Comparison of ENCODE assay signal across 9 cellular contexts in genomic region chr13:24254151-24254810, GRCh38. TPM values are rescaled to one million over a fixed set of nuclear protein-coding genes. Genes with fewer than 3 reads are reported as not detected.
DNase-seq lines count a peak whose midpoint lies in the region; ATAC-seq lines count a peak whose summit lies in the region.
"Had no signal": no experiment of that assay in that cellular context is flagged by ENCODE, and none has a peak within 500 bp of the region (broad histone marks: within the 10 kb centered on the region; RNA-seq: fewer than 3 reads in every experiment).

No MANE protein-coding gene starts in this region.

- peak; percentile 55 for ATAC-seq in HG03175 (IDR thresholded peaks at IDR 0.05; ENCODE audit: unreplicated experiment)
- ATAC-seq in activated CD4-positive, alpha-beta T cell treated with anti-CD3 and anti-CD28 coated beads for 36 hours, result peak; percentile 61
- ATAC-seq in stimulated activated naive B cell treated with anti-CD40 and anti-IgM and Interleukin-4, amounts not matched to agents 10 μg/mL and 1 μg/mL and 100 μg/mL, for 72 hours (replicated peaks), result peak; percentile 51 to 90

- peaks cover 4% of the 10 kb centered on the region for H3K36me3 ChIP-seq in effector memory CD4-positive, alpha-beta T cell (ENCODE audit: control insufficient read depth, insufficient read depth, low read length)

- peak; percentile 76 for DNase-seq in activated CD4-positive, alpha-beta T cell treated with anti-CD3 and anti-CD28 coated beads for 36 hours
- DNase-seq in effector memory CD4-positive, alpha-beta T cell, result peak; percentile 63 to 71 (median 69)
- DNase-seq in stimulated activated naive B cell treated with anti-CD40 and anti-IgM and Interleukin-4, amounts not matched to agents 10 μg/mL and 1 μg/mL and 100 μg/mL, for 72 hours, result no peak
- DNase-seq in NCI-H524 treated with DMSO at 0.1 percent for 48 hours (lab: John Stamatoyannopoulos, UW) (no peak), NCI-H526 treated with DMSO at 0.1 percent for 48 hours (lab: John Stamatoyannopoulos, UW) (no peak), NCI-H82 (lab: John Stamatoyannopoulos, UW) (no peak), COR-L47 (lab: John Stamatoyannopoulos, UW) (no peak)

- H3K9me3 ChIP-seq in effector memory CD4-positive, alpha-beta T cell (ENCODE audit: control insufficient read depth, low read length), result no peaks in the 10 kb centered on the region

- no peaks in the 10 kb centered on the region for H3K9me3 Mint-ChIP-seq in activated CD4-positive, alpha-beta T cell treated with anti-CD3 and anti-CD28 coated beads for 36 hours (ENCODE audit: low read depth)
- H3K9me3 Mint-ChIP-seq in stimulated activated naive B cell treated with anti-CD40 and anti-IgM and Interleukin-4, amounts not matched to agents 10 μg/mL and 1 μg/mL and 100 μg/mL, for 72 hours, result no peaks in the 10 kb centered on the region

- peak overlapping the region; percentile 72 for H3K4me3 ChIP-seq in effector memory CD4-positive, alpha-beta T cell (ENCODE audit: insufficient read depth, low read depth, low read length, poor library complexity, severe bottlenecking)

- H3K27me3 ChIP-seq in effector memory CD4-positive, alpha-beta T cell (replicated peaks; ENCODE audit: control insufficient read depth, insufficient read depth, low read length, poor library complexity, severe bottlenecking), result no peaks in the 10 kb centered on the region

- H3K27ac ChIP-seq in effector memory CD4-positive, alpha-beta T cell (ENCODE audit: insufficient read depth, low read length, poor library complexity, severe bottlenecking), result peak overlapping the region; percentile 94

- H3K36me3 Mint-ChIP-seq in activated CD4-positive, alpha-beta T cell treated with anti-CD3 and anti-CD28 coated beads for 36 hours (ENCODE audit: low read depth), result peaks cover 64% of the 10 kb centered on the region
- peaks cover 0 to 4% of the 10 kb centered on the region in 2 donors for H3K36me3 Mint-ChIP-seq in stimulated activated naive B cell treated with anti-CD40 and anti-IgM and Interleukin-4, amounts not matched to agents 10 μg/mL and 1 μg/mL and 100 μg/mL, for 72 hours

- intact Hi-C loops in activated CD4-positive, alpha-beta T cell treated with anti-CD3 and anti-CD28 coated beads for 36 hours (cut with DNase I, micrococcal nuclease), result loop anchor here (1.0 to 5.0 kb wide), 5 partner anchors 11 to 877 kb away; partner anchors contain the start of gene PARP4 (in 2 of the 2)

- peak overlapping the region; percentile 96 for H3K27ac Mint-ChIP-seq in activated CD4-positive, alpha-beta T cell treated with anti-CD3 and anti-CD28 coated beads for 36 hours
- H3K27ac Mint-ChIP-seq in stimulated activated naive B cell treated with anti-CD40 and anti-IgM and Interleukin-4, amounts not matched to agents 10 μg/mL and 1 μg/mL and 100 μg/mL, for 72 hours, result no peak overlapping the region

- peaks cover 88% of the 10 kb centered on the region for H3K4me1 Mint-ChIP-seq in activated CD4-positive, alpha-beta T cell treated with anti-CD3 and anti-CD28 coated beads for 36 hours
- peaks cover 18 to 22% of the 10 kb centered on the region in 2 donors for H3K4me1 Mint-ChIP-seq in stimulated activated naive B cell treated with anti-CD40 and anti-IgM and Interleukin-4, amounts not matched to agents 10 μg/mL and 1 μg/mL and 100 μg/mL, for 72 hours

- H3K4me1 ChIP-seq in effector memory CD4-positive, alpha-beta T cell (ENCODE audit: control insufficient read depth, insufficient read depth, low read length, poor library complexity, severe bottlenecking), result peaks cover 69% of the 10 kb centered on the region

- peak overlapping the region; percentile 95 for H3K4me3 Mint-ChIP-seq in activated CD4-positive, alpha-beta T cell treated with anti-CD3 and anti-CD28 coated beads for 36 hours
- peak overlapping the region in 1 of 2 donors; percentile 7 for H3K4me3 Mint-ChIP-seq in stimulated activated naive B cell treated with anti-CD40 and anti-IgM and Interleukin-4, amounts not matched to agents 10 μg/mL and 1 μg/mL and 100 μg/mL, for 72 hours

- no peaks in the 10 kb centered on the region for H3K27me3 Mint-ChIP-seq in activated CD4-positive, alpha-beta T cell treated with anti-CD3 and anti-CD28 coated beads for 36 hours
- H3K27me3 Mint-ChIP-seq in stimulated activated naive B cell treated with anti-CD40 and anti-IgM and Interleukin-4, amounts not matched to agents 10 μg/mL and 1 μg/mL and 100 μg/mL, for 72 hours, result no peaks in the 10 kb centered on the region

- POLR2A ChIA-PET in activated CD4-positive, alpha-beta T cell treated with anti-CD3 and anti-CD28 coated beads for 36 hours (lab: Charles Lee), result interaction anchor here (0.6 to 3.7 kb wide), 6 partner anchors 12 to 205 kb away, joined by 3 to 41 read pairs (median 8); partner anchors contain the start of gene SPATA13

- CTCF ChIA-PET in activated CD4-positive, alpha-beta T cell treated with anti-CD3 and anti-CD28 coated beads for 36 hours (lab: Charles Lee), result interaction anchor here (0.6 to 2.7 kb wide), 7 partner anchors 10 to 1017 kb away, joined by 3 to 15 read pairs (median 3); no protein-coding TSS in a partner anchor

RNA-seq across cellular contexts. Expression of gene C1QTNF9, which starts 55.1 kb away (rescaled TPM):
- not detected for total RNA-seq in activated CD4-positive, alpha-beta T cell treated with anti-CD3 and anti-CD28 coated beads for 36 hours
- total RNA-seq: LHCN-M2 had no signal

Comparison
In these comparisons a context has a peak if more than half of its experiments do, and no peak if none do; other contexts are left out.
1. DNase-seq: peak in activated CD4-positive, alpha-beta T cell treated with anti-CD3 and anti-CD28 coated beads for 36 hours (single experiment) and effector memory CD4-positive, alpha-beta T cell (3 of 3); none in stimulated activated naive B cell treated with anti-CD40 and anti-IgM and Interleukin-4, amounts not matched to agents 10 μg/mL and 1 μg/mL and 100 μg/mL, for 72 hours (single experiment), NCI-H524 treated with DMSO at 0.1 percent for 48 hours (single experiment), NCI-H526 treated with DMSO at 0.1 percent for 48 hours (single experiment), NCI-H82 (single experiment) and COR-L47 (single experiment).
2. Peak in every context shown above with its lines, with median percentiles within 50 percentile points of each other: ATAC-seq.